ENCODE assay signal across 21 cellular contexts in the genomic region with DNA sequence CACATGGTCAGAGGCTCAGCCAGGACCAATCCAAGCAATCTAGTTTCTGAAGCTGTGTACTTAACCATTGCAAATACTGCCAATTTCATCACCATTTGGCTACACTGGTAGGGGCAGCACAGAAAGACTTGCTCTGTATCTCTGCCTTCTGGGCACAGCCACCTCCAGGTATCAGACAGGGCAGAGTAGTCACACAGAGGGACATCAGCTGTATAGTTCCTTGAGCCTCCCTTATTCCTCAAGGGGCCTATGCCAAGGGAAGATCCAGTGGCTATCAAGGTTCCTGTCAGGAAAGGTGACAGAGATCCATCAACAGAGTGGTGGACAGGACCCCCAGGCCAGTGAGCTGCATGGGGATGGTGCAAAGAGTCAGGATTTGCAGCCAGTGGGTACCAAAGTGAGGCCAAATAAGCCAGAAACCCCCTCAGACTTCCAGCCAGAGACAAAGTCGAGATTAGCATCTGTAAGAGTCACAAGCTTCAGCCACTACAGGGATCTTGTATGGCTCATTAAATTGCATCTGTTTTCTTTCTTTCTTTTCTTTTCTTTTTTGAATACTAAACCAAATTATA.
"Had no signal": no experiment of that assay in that cellular context is flagged by ENCODE, and none has a peak within 500 bp of the region (broad histone marks: within the 10 kb centered on the region; RNA-seq: fewer than 3 reads in every experiment).

No MANE protein-coding gene starts in this region.

- H3K36me3 Mint-ChIP-seq: activated CD4-positive, alpha-beta memory T cell treated with anti-CD3 and anti-CD28 coated beads for 36 hours had no signal

- H3K36me3 ChIP-seq: brain microvascular endothelial cell, left lung, neutrophil, right lobe of liver, tibial nerve had no signal

- ATAC-seq: activated T-cell treated with anti-CD3 and anti-CD28 coated beads, Interleukin-2, amount 50 U/mL, for 4 hours; activated T-helper 17 cell treated with anti-CD3 and anti-CD28 coated beads, Interleukin-2, amount 50 U/mL, for 72 hours; left lung; right lobe of liver had no signal

- H3K27me3 ChIP-seq: brain microvascular endothelial cell, left lung, neutrophil, right lobe of liver, tibial nerve had no signal

- H3K4me3 ChIP-seq: left lung, right lobe of liver, tibial nerve had no signal

- H3K9me3 ChIP-seq: neutrophil, right lobe of liver had no signal

- H3K4me1 Mint-ChIP-seq: activated CD4-positive, alpha-beta T cell treated with anti-CD3 and anti-CD28 coated beads, Interleukin-2, amount 10 ng/mL, durations not matched to agents 24 days and 14 days; activated T-helper 17 cell treated with anti-CD3 and anti-CD28 coated beads, Interleukin-2, amount 50 U/mL, for 72 hours; nephron had no signal

- H3K4me3 Mint-ChIP-seq: activated CD4-positive, alpha-beta memory T cell treated with anti-CD3 and anti-CD28 coated beads for 36 hours; activated CD4-positive, alpha-beta T cell treated with anti-CD3 and anti-CD28 coated beads, Interleukin-2, amount 10 ng/mL, durations not matched to agents 24 days and 14 days; activated T-cell treated with anti-CD3 and anti-CD28 coated beads, Interleukin-2, amount 50 U/mL, for 4 hours; activated T-helper 17 cell treated with anti-CD3 and anti-CD28 coated beads, Interleukin-2, amount 50 U/mL, for 72 hours; dendritic cell treated with granulocyte-macrophage colony-stimulating factor and Interleukin-4, amounts not matched to agents 40 ng/mL and 50 ng/mL, for 4 days; nephron had no signal

- DNase-seq: activated CD4-positive, alpha-beta memory T cell treated with anti-CD3 and anti-CD28 coated beads for 36 hours; activated CD4-positive, alpha-beta T cell treated with anti-CD3 and anti-CD28 coated beads, Interleukin-2, amount 10 ng/mL, durations not matched to agents 24 days and 14 days; activated CD4-positive, CD25-positive, alpha-beta regulatory T cell treated with anti-CD3 and anti-CD28 coated beads, Interleukin-2, amount 50 U/mL, for 72 hours; activated gamma-delta T cell treated with Interleukin-2 at 50 U/mL for 16 hours; activated naive CD4-positive, alpha-beta T cell treated with anti-CD3 and anti-CD28 coated beads, Interleukin-2, amount 50 U/mL, for 16 hours; activated T-cell treated with anti-CD3 and anti-CD28 coated beads, Interleukin-2, amount 50 U/mL, for 4 hours; amniotic stem cell; brain microvascular endothelial cell; central memory CD4-positive, alpha-beta T cell; effector CD4-positive, alpha-beta T cell; kidney glomerular epithelial cell; left lung; right lobe of liver; stimulated activated CD4-positive, alpha-beta T cell treated with anti-CD3 and anti-CD28 coated beads, Interleukin-2, amount 100 ng/mL, for 48 hours; stimulated activated naive CD4-positive, alpha-beta T cell treated with Interleukin-2 at 50 U/mL for 16 hours had no signal

- H3K27ac ChIP-seq: brain microvascular endothelial cell, left lung, neutrophil, right lobe of liver, tibial nerve, VCaP had no signal

- H3K27me3 Mint-ChIP-seq: activated CD4-positive, alpha-beta memory T cell treated with anti-CD3 and anti-CD28 coated beads for 36 hours; activated CD4-positive, alpha-beta T cell treated with anti-CD3 and anti-CD28 coated beads, Interleukin-2, amount 10 ng/mL, durations not matched to agents 24 days and 14 days; activated T-helper 17 cell treated with anti-CD3 and anti-CD28 coated beads, Interleukin-2, amount 50 U/mL, for 72 hours; dendritic cell treated with granulocyte-macrophage colony-stimulating factor and Interleukin-4, amounts not matched to agents 40 ng/mL and 50 ng/mL, for 4 days had no signal

- H3K9me3 Mint-ChIP-seq: activated CD4-positive, alpha-beta T cell treated with anti-CD3 and anti-CD28 coated beads, Interleukin-2, amount 10 ng/mL, durations not matched to agents 24 days and 14 days; activated T-cell treated with anti-CD3 and anti-CD28 coated beads, Interleukin-2, amount 50 U/mL, for 4 hours; nephron had no signal

- H3K4me1 ChIP-seq: left lung, right lobe of liver, tibial nerve had no signal

- H3K27ac Mint-ChIP-seq: activated CD4-positive, alpha-beta memory T cell treated with anti-CD3 and anti-CD28 coated beads for 36 hours; activated CD4-positive, alpha-beta T cell treated with anti-CD3 and anti-CD28 coated beads, Interleukin-2, amount 10 ng/mL, durations not matched to agents 24 days and 14 days; activated T-helper 17 cell treated with anti-CD3 and anti-CD28 coated beads, Interleukin-2, amount 50 U/mL, for 72 hours; dendritic cell treated with granulocyte-macrophage colony-stimulating factor and Interleukin-4, amounts not matched to agents 40 ng/mL and 50 ng/mL, for 4 days; nephron had no signal
